ENCODE assay signal across 8 cellular contexts in the genomic region with DNA sequence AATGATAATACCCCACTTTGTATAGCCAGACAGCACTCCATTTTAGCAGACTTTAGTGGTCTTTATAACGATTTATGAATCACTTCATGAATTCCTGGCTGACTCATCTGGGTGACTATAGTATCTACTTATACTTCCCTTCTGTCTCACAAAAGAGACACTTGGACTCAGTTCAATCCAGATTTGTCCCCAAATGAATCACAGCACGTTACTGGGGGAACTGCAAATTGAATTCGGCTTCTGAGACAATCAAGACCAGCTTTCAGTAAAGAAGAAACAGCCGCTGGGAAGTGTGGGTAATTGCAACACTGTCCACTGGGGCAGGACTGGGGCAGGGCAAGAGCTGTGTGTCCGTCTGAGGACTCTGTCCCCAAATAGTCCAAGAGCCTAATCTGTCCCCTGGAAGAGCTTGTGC.
A peak's percentile ranks its signal among the peaks of the same experiment; 100 is the strongest.
DNase-seq lines count a peak whose midpoint lies in the region; ATAC-seq and TF ChIP-seq lines count a peak whose summit lies in the region.
"Had no signal": no experiment of that assay in that cellular context is flagged by ENCODE, and none has a peak within 500 bp of the region (broad histone marks: within the 10 kb centered on the region; RNA-seq: fewer than 3 reads in every experiment).

No MANE protein-coding gene starts in this region.

- H3K36me3 ChIP-seq in suprapubic skin: no peaks in the 10 kb centered on the region

- no peak for TF ChIP-seq POLR2A in suprapubic skin (IDR thresholded peaks at IDR 0.05)

- no peaks in the 10 kb centered on the region for H3K9me3 ChIP-seq in right cardiac atrium (ENCODE audit: control insufficient read depth, low read length)
- no peaks in the 10 kb centered on the region for H3K9me3 ChIP-seq in suprapubic skin

- ATAC-seq in right cardiac atrium (peak; percentile 90 to 94), GM21515 (IDR thresholded peaks at IDR 0.05; ENCODE audit: unreplicated experiment) (no peak), GM21528 (IDR thresholded peaks at IDR 0.05; ENCODE audit: low FRiP score, unreplicated experiment) (no peak)

- DNase-seq in HPDE6-E6E7 (ENCODE audit: extremely low spot score): peak; percentile 40
- DNase-seq in anterior cingulate cortex (lab: John Stamatoyannopoulos, UW): peak in 44 of 58 donors; percentile 3 to 74 (median 24)
- DNase-seq in right cardiac atrium: peak; percentile 40 to 61 (median 49)
- DNase-seq in suprapubic skin (ENCODE audit: low spot score in 2 of 2): no peak
- DNase-seq in MV-4-11 (lab: John Stamatoyannopoulos, UW): no peak
- DNase-seq: NCI-H2107 had no signal

- no peak for TF ChIP-seq EP300 in suprapubic skin (IDR thresholded peaks at IDR 0.05)

- H3K4me1 ChIP-seq in right cardiac atrium (ENCODE audit: control insufficient read depth, insufficient read depth, low read length) (no peaks in the 10 kb centered on the region), suprapubic skin (peaks cover 2% of the 10 kb centered on the region)

- H3K27me3 ChIP-seq in right cardiac atrium (ENCODE audit: control insufficient read depth, insufficient read depth): no peaks in the 10 kb centered on the region
- H3K27me3 ChIP-seq in suprapubic skin: no peaks in the 10 kb centered on the region

- H3K27ac ChIP-seq in right cardiac atrium (ENCODE audit: low read length) (peak overlapping the region; percentile 4), suprapubic skin (peak overlapping the region; percentile 10)

- 35% methylated on average over 5 of the region's 5 CpGs for WGBS in right cardiac atrium
- 47% methylated on average over 5 of the region's 5 CpGs for WGBS in suprapubic skin

- intact Hi-C loops in right cardiac atrium (cut with DNase I): no loop called here

- no peak for TF ChIP-seq CTCF in suprapubic skin (IDR thresholded peaks at IDR 0.05)

- H3K4me3 ChIP-seq in right cardiac atrium (ENCODE audit: low read length): no peak overlapping the region
- no peak overlapping the region for H3K4me3 ChIP-seq in suprapubic skin

Comparison
In these comparisons a context has a peak if more than half of its experiments do, and no peak if none do; other contexts are left out.
1. DNase-seq: peak in HPDE6-E6E7 (single experiment), anterior cingulate cortex (44 of 58) and right cardiac atrium (3 of 3); none in suprapubic skin (0 of 2) and MV-4-11 (single experiment).
2. ATAC-seq: peak in right cardiac atrium (2 of 2); none in GM21515 (single experiment) and GM21528 (single experiment).